Comparison of ENCODE assay signal across 11 cellular contexts in the genomic region with DNA sequence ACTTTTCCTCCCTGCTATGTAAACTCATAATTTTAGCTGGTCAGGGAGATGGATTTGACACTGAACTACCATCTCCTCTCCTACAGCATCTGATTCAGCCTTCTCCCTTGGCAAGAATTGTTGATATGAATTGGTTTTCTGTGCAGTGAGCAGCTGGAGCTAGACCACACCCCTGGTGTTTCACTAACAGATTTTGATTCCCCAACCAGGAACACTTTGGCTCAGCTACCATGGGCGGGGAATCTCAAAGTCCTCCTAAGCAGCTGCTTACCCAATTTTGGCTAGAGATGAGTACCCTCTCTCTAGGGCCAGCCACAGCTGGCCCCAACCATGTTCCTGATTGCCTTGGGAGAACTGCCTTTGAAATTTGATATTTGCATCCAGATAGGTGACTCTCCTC. TPM values are rescaled to one million over a fixed set of nuclear protein-coding genes. Genes with fewer than 3 reads are reported as not detected.
"Had no signal": no experiment of that assay in that cellular context is flagged by ENCODE, and none has a peak within 500 bp of the region (broad histone marks: within the 10 kb centered on the region; RNA-seq: fewer than 3 reads in every experiment).

No MANE protein-coding gene starts in this region.

RNA-seq across cellular contexts. Expression of gene GLYATL1B, which starts 48.7 kb away (rescaled TPM):
- total RNA-seq: activated CD4-positive, alpha-beta T cell treated with anti-CD3 and anti-CD28 coated beads, Interleukin-2, amount 10 ng/mL, durations not matched to agents 24 days and 14 days; activated CD8-positive, alpha-beta memory T cell treated with anti-CD3 and anti-CD28 coated beads for 36 hours; activated CD8-positive, alpha-beta T cell treated with anti-CD3 and anti-CD28 coated beads for 36 hours; activated naive CD8-positive, alpha-beta T cell treated with anti-CD3 and anti-CD28 coated beads for 36 hours; activated T-cell treated with anti-CD3 and anti-CD28 coated beads, Interleukin-2, amount 50 U/mL, for 72 hours; activated T-helper 17 cell treated with anti-CD3 and anti-CD28 coated beads, Interleukin-2, amount 50 U/mL, for 72 hours; aorta; M059J; NCI-H460; SJSA1 had no signal
- polyA plus RNA-seq: aorta, SK-N-SH had no signal
